6 cellular contexts compared by ENCODE assay signal in the genomic region with DNA sequence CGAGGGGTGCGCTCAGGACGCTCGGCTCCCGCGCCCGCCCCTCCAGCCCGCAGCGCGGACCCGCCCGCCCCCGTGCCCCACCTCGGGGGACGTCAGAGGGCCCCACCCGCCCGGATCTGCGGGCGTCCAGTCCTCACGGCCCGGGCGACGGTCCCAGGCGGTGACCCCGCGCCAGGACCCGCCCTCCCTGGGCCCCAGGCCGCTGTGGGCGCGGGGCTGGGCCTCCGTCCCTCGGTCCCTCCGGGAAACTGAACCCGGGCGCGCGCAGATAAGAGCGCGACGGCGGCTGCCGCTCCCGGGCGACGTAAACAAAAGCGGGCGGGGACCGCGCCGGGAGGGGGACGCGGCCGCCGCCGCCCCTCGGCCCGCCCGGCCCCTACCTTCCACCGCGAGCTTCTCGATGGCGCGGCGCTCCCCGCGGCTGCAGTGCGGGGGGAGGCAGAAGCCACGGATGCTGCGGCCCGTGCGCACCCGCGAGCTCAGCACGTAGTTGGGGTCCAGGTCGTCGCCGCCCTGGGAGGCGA. TPM values are rescaled to one million over a fixed set of nuclear protein-coding genes. Genes with fewer than 3 reads are reported as not detected.
DNase-seq lines count a peak whose midpoint lies in the region; ATAC-seq and TF ChIP-seq lines count a peak whose summit lies in the region.

No MANE protein-coding gene starts in this region.

- H3K27ac Mint-ChIP-seq in Calu3 (ENCODE audit: unreplicated experiment): no peak overlapping the region

- H3K4me1 Mint-ChIP-seq in Calu3 (ENCODE audit: low read depth, unreplicated experiment): peaks cover 22% of the 10 kb centered on the region

- H3K4me3 Mint-ChIP-seq in Calu3 (ENCODE audit: low read depth, unreplicated experiment): peak overlapping the region; percentile 40

- BruUV-seq in Calu3 (replicated peaks; lab: Mats Ljungman, UMichigan): no TSS peak

- no peak for TF ChIP-seq CTCF in Calu3 (IDR thresholded peaks at IDR 0.05; ENCODE audit: unreplicated experiment)

- no peaks in the 10 kb centered on the region for H3K9me3 Mint-ChIP-seq in Calu3 (ENCODE audit: low read depth, unreplicated experiment)

- DNase-seq in Calu3: no peak
- DNase-seq in RPMI8226: peak; percentile 31
- DNase-seq in left lobe of liver (ENCODE audit: low spot score): no peak
- DNase-seq in DMS79 treated with DMSO at 0.1 percent for 48 hours (lab: John Stamatoyannopoulos, UW): no peak
- DNase-seq in HT-29 (ENCODE audit: low spot score): no peak

- intact Hi-C loops in Calu3 (cut with micrococcal nuclease; ENCODE audit: unreplicated experiment): no loop called here

- H3K36me3 Mint-ChIP-seq in Calu3 (ENCODE audit: insufficient read depth, unreplicated experiment): peaks cover 29% of the 10 kb centered on the region

- H3K27me3 Mint-ChIP-seq in Calu3 (ENCODE audit: unreplicated experiment): no peaks in the 10 kb centered on the region

- CTCF ChIA-PET in Calu3 (lab: Charles Lee): interaction anchor here (0.7 to 1.8 kb wide), 3 partner anchors 19 to 26 kb away, joined by 3 to 6 read pairs (median 3); no protein-coding TSS in a partner anchor

- ATAC-seq in left lobe of liver: peak; percentile 38
- ATAC-seq in HG03139 (IDR thresholded peaks at IDR 0.05; ENCODE audit: unreplicated experiment): no peak

RNA-seq across cellular contexts. Expression of a gene that starts 1.1 kb away (rescaled TPM):
- total RNA-seq in Calu3 (2022): 27.0 and 28.2 TPM in 2 replicates
- total RNA-seq in left lobe of liver: 10.2 TPM
- 446 and 513 TPM in 2 replicates for total RNA-seq in HT-29 (2014; rRNA removed; shearing (Covaris generic))

RNA-seq across cellular contexts. Expression of a gene that starts 7.5 kb away (rescaled TPM):
- total RNA-seq in Calu3 (2022) (25.9 and 28.0 TPM in 2 replicates), left lobe of liver (6.0 TPM)
- 49.8 and 50.8 TPM in 2 replicates for total RNA-seq in HT-29 (2014; rRNA removed; shearing (Covaris generic))

RNA-seq across cellular contexts. Expression of a gene that starts 41.0 kb away (rescaled TPM):
- 36.5 and 38.4 TPM in 2 replicates for total RNA-seq in Calu3 (2022)
- 7.5 TPM for total RNA-seq in left lobe of liver
- 11.7 and 12.1 TPM in 2 replicates for total RNA-seq in HT-29 (2014; rRNA removed; shearing (Covaris generic))

RNA-seq across cellular contexts. Expression of a gene that starts 41.3 kb away (rescaled TPM):
- total RNA-seq in Calu3 (2022): 29.1 and 37.2 TPM in 2 replicates
- 17.1 TPM for total RNA-seq in left lobe of liver
- total RNA-seq in HT-29 (2014; rRNA removed; shearing (Covaris generic)): 11.2 and 15.3 TPM in 2 replicates

Comparison
In these comparisons a context has a peak if more than half of its experiments do, and no peak if none do; other contexts are left out.
1. RNA of a gene that starts 1.1 kb away (total RNA-seq): 446 to 513 TPM in HT-29; 27.0 to 28.2 TPM in Calu3 and 10.2 TPM in left lobe of liver (single experiment); every median in the first group is over 10 times any median in the second.